In genomic region chr1:208202333-208202987, GRCh38 we compare ENCODE assay signal across 10 cellular contexts. TPM values are rescaled to one million over a fixed set of nuclear protein-coding genes. Genes with fewer than 3 reads are reported as not detected.
DNase-seq lines count a peak whose midpoint lies in the region; ATAC-seq and TF ChIP-seq lines count a peak whose summit lies in the region.
"Had no signal": no experiment of that assay in that cellular context is flagged by ENCODE, and none has a peak within 500 bp of the region (broad histone marks: within the 10 kb centered on the region; RNA-seq: fewer than 3 reads in every experiment).

No MANE protein-coding gene starts in this region.

- H3K9me3 ChIP-seq in trophoblast cell (ENCODE audit: insufficient read depth, low read depth, low read length): no peaks in the 10 kb centered on the region

- peaks cover 3% of the 10 kb centered on the region for H3K79me2 ChIP-seq in trophoblast cell (ENCODE audit: control insufficient read depth, insufficient read depth, low read length, poor library complexity)

- peak overlapping the region; percentile 44 for H2BK12ac ChIP-seq in trophoblast cell (ENCODE audit: low read length)

- H3K4me3 Mint-ChIP-seq in activated T-cell treated with anti-CD3 and anti-CD28 coated beads, Interleukin-2, amount 50 U/mL, for 24 hours: no peak overlapping the region

- H3K4me2 ChIP-seq in trophoblast cell (ENCODE audit: low read length): no peak overlapping the region

- TF ChIP-seq CTCF in coronary artery (IDR thresholded peaks at IDR 0.05): no peak

- H3K9ac ChIP-seq in trophoblast cell (ENCODE audit: low read length): no peak overlapping the region

- no peaks in the 10 kb centered on the region for H3K27me3 Mint-ChIP-seq in activated T-cell treated with anti-CD3 and anti-CD28 coated beads, Interleukin-2, amount 50 U/mL, for 24 hours

- H2BK5ac ChIP-seq in trophoblast cell (ENCODE audit: low read depth, low read length, poor library complexity): no peak overlapping the region

- no peaks in the 10 kb centered on the region for H3K27me3 ChIP-seq in trophoblast cell (ENCODE audit: insufficient read depth, low read length)

- no peak overlapping the region for H2AFZ ChIP-seq in trophoblast cell (ENCODE audit: insufficient read depth, low read length, poor library complexity)

- H3K18ac ChIP-seq in trophoblast cell (ENCODE audit: low read length): no peak overlapping the region

- H3K79me1 ChIP-seq in trophoblast cell (ENCODE audit: low read length): peaks cover 12% of the 10 kb centered on the region

- H3K27ac Mint-ChIP-seq in activated T-cell treated with anti-CD3 and anti-CD28 coated beads, Interleukin-2, amount 50 U/mL, for 24 hours: no peak overlapping the region

- DNase-seq in COR-L47 (lab: John Stamatoyannopoulos, UW) (peak; percentile 22), NCI-H146 (lab: John Stamatoyannopoulos, UW) (peak; percentile 81), coronary artery (ENCODE audit: low spot score) (no peak), trophoblast cell (no peak), HuH-7.5 (ENCODE audit: low spot score) (no peak)
- DNase-seq in NK-92 treated with Interleukin-12 subunit alpha and Interleukin-12 subunit beta, amount 100 ng/mL, for 24 hours (lab: John Stamatoyannopoulos, UW): no peak
- no peak for DNase-seq in activated T-cell treated with anti-CD3 and anti-CD28 coated beads, Interleukin-2, amount 50 U/mL, for 24 hours
- DNase-seq: amniotic stem cell; stimulated activated CD4-positive, alpha-beta T cell treated with anti-CD3 and anti-CD28 coated beads, Interleukin-4, amount 100 ng/mL, for 24 hours had no signal

- no peak overlapping the region for H4K12ac ChIP-seq in trophoblast cell (ENCODE audit: low read depth, low read length)

- H3K36me3 ChIP-seq in trophoblast cell (ENCODE audit: control insufficient read depth in 1 of 2, insufficient read depth in 2 of 2, low read length in 2 of 2): peaks cover 25 to 42% of the 10 kb centered on the region in 2 experiments

- H3K36me3 Mint-ChIP-seq in activated T-cell treated with anti-CD3 and anti-CD28 coated beads, Interleukin-2, amount 50 U/mL, for 24 hours (ENCODE audit: low read depth): no peaks in the 10 kb centered on the region

- H4K91ac ChIP-seq in trophoblast cell (ENCODE audit: low read depth, low read length): no peak overlapping the region

- no peak overlapping the region for H4K8ac ChIP-seq in trophoblast cell (ENCODE audit: low read depth, low read length)

- H3K4me1 Mint-ChIP-seq in activated T-cell treated with anti-CD3 and anti-CD28 coated beads, Interleukin-2, amount 50 U/mL, for 24 hours (ENCODE audit: low read depth): no peaks in the 10 kb centered on the region

- no peak overlapping the region for H3K14ac ChIP-seq in trophoblast cell (ENCODE audit: low read length)

- no peak overlapping the region for H2BK120ac ChIP-seq in trophoblast cell (ENCODE audit: insufficient read depth, low read length, poor library complexity)

- no peak for ATAC-seq in esophagus mucosa

- H3K4ac ChIP-seq in trophoblast cell (ENCODE audit: low read depth, low read length): no peak overlapping the region

- H2AK5ac ChIP-seq in trophoblast cell (ENCODE audit: low read length): no peak overlapping the region

- H3K27ac ChIP-seq in coronary artery: peak overlapping the region; percentile 68 to 85
- no peak overlapping the region for H3K27ac ChIP-seq in trophoblast cell (ENCODE audit: low read depth, low read length)

- no CpG with 5 or more reads among the region's 5 CpGs for WGBS in trophoblast cell (ENCODE audit: extremely low coverage, insufficient coverage, insufficient read length)

- H3K9me3 Mint-ChIP-seq in activated T-cell treated with anti-CD3 and anti-CD28 coated beads, Interleukin-2, amount 50 U/mL, for 24 hours: no peaks in the 10 kb centered on the region

- peaks cover 14 to 27% of the 10 kb centered on the region in 2 experiments for H3K4me1 ChIP-seq in trophoblast cell (ENCODE audit: control insufficient read depth in 1 of 2, insufficient read depth in 2 of 2, low read length in 2 of 2)

- H3K4me3 ChIP-seq in coronary artery (peak overlapping the region; percentile 31), trophoblast cell (ENCODE audit: low read depth, low read length) (no peak overlapping the region)

- no peak overlapping the region for H3K23ac ChIP-seq in trophoblast cell (ENCODE audit: low read length)

RNA-seq across cellular contexts. Expression of gene PLXNA2, which starts 41.7 kb away (rescaled TPM):
- polyA plus RNA-seq in trophoblast cell (2013): 35.3 and 35.7 TPM in 2 replicates
- total RNA-seq in esophagus mucosa: 47.5 TPM

Comparison
In these comparisons a context has a peak if more than half of its experiments do, and no peak if none do; other contexts are left out.
1. DNase-seq: peak in COR-L47 (single experiment) and NCI-H146 (single experiment); none in coronary artery (single experiment), trophoblast cell (0 of 2), NK-92 treated with Interleukin-12 subunit alpha and Interleukin-12 subunit beta, amount 100 ng/mL, for 24 hours (single experiment), activated T-cell treated with anti-CD3 and anti-CD28 coated beads, Interleukin-2, amount 50 U/mL, for 24 hours (single experiment) and HuH-7.5 (single experiment).